1 cellular context compared by ENCODE assay signal in the genomic region with DNA sequence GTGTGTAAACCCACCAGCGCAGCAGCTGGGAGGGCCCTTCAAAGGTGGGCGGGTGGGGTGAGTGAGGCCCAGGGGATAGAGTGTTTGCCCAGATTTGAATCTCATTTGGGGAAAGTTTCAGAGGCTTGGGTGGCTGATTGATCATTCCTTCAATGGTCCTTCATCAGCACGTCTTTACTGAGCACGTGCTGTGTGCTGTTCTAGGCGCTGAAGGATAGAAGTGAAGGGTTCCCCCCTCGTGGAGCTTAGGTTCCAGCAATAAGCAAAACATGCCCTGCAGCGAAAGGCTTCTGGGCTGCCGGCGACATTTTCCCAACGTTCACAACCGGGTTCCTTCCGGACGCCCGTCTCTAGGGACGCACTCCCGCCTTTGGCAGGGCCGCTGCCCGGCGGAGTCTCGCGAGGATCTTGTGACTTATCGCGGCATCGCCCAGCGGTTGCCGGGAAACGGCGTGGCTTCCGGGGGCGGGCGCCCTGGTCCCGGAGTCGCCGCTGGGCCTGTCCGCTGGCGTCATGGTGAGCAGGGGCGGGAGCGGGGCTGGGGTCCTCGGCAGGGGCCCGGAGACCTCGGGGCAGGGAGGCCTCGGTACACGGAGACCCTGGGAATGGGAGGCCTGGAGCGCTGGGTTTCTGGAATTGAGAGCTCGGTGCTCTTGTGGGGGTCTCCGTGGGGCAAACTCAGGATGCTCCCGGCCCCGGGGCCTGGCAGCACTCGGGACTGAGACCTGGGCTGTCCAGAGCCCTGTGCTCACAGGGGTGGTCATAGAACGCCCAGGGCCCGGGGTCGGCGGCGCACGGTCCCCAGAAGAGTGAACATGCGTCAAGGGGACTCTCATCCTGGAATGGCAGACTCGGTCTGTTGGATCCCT.
TF ChIP-seq lines count a peak whose summit lies in the region.

No MANE protein-coding gene starts in this region.

TF ChIP-seq in HepG2, 621 proteins besides CTCF, POLR2A, EP300 and RAD21 (continued from another document and continues in another):
- TF ChIP-seq, protein P1, sequence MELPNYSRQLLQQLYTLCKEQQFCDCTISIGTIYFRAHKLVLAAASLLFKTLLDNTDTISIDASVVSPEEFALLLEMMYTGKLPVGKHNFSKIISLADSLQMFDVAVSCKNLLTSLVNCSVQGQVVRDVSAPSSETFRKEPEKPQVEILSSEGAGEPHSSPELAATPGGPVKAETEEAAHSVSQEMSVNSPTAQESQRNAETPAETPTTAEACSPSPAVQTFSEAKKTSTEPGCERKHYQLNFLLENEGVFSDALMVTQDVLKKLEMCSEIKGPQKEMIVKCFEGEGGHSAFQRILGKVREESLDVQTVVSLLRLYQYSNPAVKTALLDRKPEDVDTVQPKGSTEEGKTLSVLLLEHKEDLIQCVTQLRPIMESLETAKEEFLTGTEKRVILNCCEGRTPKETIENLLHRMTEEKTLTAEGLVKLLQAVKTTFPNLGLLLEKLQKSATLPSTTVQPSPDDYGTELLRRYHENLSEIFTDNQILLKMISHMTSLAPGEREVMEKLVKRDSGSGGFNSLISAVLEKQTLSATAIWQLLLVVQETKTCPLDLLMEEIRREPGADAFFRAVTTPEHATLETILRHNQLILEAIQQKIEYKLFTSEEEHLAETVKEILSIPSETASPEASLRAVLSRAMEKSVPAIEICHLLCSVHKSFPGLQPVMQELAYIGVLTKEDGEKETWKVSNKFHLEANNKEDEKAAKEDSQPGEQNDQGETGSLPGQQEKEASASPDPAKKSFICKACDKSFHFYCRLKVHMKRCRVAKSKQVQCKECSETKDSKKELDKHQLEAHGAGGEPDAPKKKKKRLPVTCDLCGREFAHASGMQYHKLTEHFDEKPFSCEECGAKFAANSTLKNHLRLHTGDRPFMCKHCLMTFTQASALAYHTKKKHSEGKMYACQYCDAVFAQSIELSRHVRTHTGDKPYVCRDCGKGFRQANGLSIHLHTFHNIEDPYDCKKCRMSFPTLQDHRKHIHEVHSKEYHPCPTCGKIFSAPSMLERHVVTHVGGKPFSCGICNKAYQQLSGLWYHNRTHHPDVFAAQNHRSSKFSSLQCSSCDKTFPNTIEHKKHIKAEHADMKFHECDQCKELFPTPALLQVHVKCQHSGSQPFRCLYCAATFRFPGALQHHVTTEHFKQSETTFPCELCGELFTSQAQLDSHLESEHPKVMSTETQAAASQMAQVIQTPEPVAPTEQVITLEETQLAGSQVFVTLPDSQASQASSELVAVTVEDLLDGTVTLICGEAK (IDR thresholded peaks at IDR 0.05), result no peak
- TF ChIP-seq, protein P1 (CRISPR knock-in tag; IDR thresholded peaks at IDR 0.05), result peak; percentile 55
- TF ChIP-seq ZNF737 (CRISPR knock-in tag; IDR thresholded peaks at IDR 0.05; ENCODE audit: borderline replicate concordance), result no peak
- TF ChIP-seq POLR2G (IDR thresholded peaks at IDR 0.05; ENCODE audit: low read depth, low read length), result peak; percentile 92
- TF ChIP-seq TAF15 (IDR thresholded peaks at IDR 0.05; ENCODE audit: low read depth, low read length, poor library complexity, severe bottlenecking), result peak; percentile 90
- peak; percentile 83 for TF ChIP-seq KMT2A (CRISPR knock-in tag; IDR thresholded peaks at IDR 0.05)
- peak; percentile 75; the same call in 1 of the 2 replicates for TF ChIP-seq NFKB2 (CRISPR knock-in tag; IDR thresholded peaks at IDR 0.05; ENCODE audit: borderline replicate concordance)
- no peak for TF ChIP-seq CBX2 (IDR thresholded peaks at IDR 0.05; ENCODE audit: low read depth, low read length)
- TF ChIP-seq CBX2 (CRISPR knock-in tag; IDR thresholded peaks at IDR 0.05; ENCODE audit: low read depth), result no peak
- peak; percentile 45; the same call in 1 of the 2 replicates for TF ChIP-seq SRF (IDR thresholded peaks at IDR 0.05; ENCODE audit: low read depth, low read length)
- TF ChIP-seq ELF4 (CRISPR knock-in tag; IDR thresholded peaks at IDR 0.05; ENCODE audit: borderline replicate concordance), result peak; percentile 81
- 0 out of 2 replicates have a peak, but pooled peaks have one; percentile 36 for TF ChIP-seq CHCHD3 (CRISPR knock-in tag; IDR thresholded peaks at IDR 0.05)
- TF ChIP-seq, protein P2, sequence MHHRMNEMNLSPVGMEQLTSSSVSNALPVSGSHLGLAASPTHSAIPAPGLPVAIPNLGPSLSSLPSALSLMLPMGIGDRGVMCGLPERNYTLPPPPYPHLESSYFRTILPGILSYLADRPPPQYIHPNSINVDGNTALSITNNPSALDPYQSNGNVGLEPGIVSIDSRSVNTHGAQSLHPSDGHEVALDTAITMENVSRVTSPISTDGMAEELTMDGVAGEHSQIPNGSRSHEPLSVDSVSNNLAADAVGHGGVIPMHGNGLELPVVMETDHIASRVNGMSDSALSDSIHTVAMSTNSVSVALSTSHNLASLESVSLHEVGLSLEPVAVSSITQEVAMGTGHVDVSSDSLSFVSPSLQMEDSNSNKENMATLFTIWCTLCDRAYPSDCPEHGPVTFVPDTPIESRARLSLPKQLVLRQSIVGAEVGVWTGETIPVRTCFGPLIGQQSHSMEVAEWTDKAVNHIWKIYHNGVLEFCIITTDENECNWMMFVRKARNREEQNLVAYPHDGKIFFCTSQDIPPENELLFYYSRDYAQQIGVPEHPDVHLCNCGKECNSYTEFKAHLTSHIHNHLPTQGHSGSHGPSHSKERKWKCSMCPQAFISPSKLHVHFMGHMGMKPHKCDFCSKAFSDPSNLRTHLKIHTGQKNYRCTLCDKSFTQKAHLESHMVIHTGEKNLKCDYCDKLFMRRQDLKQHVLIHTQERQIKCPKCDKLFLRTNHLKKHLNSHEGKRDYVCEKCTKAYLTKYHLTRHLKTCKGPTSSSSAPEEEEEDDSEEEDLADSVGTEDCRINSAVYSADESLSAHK (CRISPR knock-in tag; IDR thresholded peaks at IDR 0.05; ENCODE audit: borderline replicate concordance), result no peak
- TF ChIP-seq CCDC6 (CRISPR knock-in tag; IDR thresholded peaks at IDR 0.05), result no peak
- TF ChIP-seq, protein P3, sequence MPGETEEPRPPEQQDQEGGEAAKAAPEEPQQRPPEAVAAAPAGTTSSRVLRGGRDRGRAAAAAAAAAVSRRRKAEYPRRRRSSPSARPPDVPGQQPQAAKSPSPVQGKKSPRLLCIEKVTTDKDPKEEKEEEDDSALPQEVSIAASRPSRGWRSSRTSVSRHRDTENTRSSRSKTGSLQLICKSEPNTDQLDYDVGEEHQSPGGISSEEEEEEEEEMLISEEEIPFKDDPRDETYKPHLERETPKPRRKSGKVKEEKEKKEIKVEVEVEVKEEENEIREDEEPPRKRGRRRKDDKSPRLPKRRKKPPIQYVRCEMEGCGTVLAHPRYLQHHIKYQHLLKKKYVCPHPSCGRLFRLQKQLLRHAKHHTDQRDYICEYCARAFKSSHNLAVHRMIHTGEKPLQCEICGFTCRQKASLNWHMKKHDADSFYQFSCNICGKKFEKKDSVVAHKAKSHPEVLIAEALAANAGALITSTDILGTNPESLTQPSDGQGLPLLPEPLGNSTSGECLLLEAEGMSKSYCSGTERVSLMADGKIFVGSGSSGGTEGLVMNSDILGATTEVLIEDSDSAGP (CRISPR knock-in tag; IDR thresholded peaks at IDR 0.05; ENCODE audit: borderline replicate concordance), result peak; percentile 44
- 0 out of 2 replicates have a peak, but pooled peaks have one; percentile 22 for TF ChIP-seq CREBL2 (CRISPR knock-in tag; IDR thresholded peaks at IDR 0.05; ENCODE audit: borderline replicate concordance)
- TF ChIP-seq ZNF609 (CRISPR knock-in tag; IDR thresholded peaks at IDR 0.05; ENCODE audit: borderline replicate concordance), result 0 out of 2 replicates have a peak, but pooled peaks have one; percentile 73
- peak; percentile 83; the same call in 1 of the 2 replicates for TF ChIP-seq EEA1 (CRISPR knock-in tag; IDR thresholded peaks at IDR 0.05; ENCODE audit: borderline replicate concordance)
- TF ChIP-seq ISL2 (CRISPR knock-in tag; IDR thresholded peaks at IDR 0.05), result peak; percentile 49; the same call in 1 of the 2 replicates
- TF ChIP-seq RARG (CRISPR knock-in tag; IDR thresholded peaks at IDR 0.05; ENCODE audit: low read depth), result peak; percentile 68; the same call in 1 of the 2 replicates
- TF ChIP-seq SIN3B (IDR thresholded peaks at IDR 0.05; ENCODE audit: low read length), result peak; percentile 63; the same call in 1 of the 2 replicates
- no peak for TF ChIP-seq NFRKB (IDR thresholded peaks at IDR 0.05)
- peak; percentile 75; the same call in 1 of the 2 replicates for TF ChIP-seq ZNF230 (CRISPR knock-in tag; IDR thresholded peaks at IDR 0.05)
- peak; percentile 82 for TF ChIP-seq ZNF501 (CRISPR knock-in tag; IDR thresholded peaks at IDR 0.05)
- TF ChIP-seq, protein P4, sequence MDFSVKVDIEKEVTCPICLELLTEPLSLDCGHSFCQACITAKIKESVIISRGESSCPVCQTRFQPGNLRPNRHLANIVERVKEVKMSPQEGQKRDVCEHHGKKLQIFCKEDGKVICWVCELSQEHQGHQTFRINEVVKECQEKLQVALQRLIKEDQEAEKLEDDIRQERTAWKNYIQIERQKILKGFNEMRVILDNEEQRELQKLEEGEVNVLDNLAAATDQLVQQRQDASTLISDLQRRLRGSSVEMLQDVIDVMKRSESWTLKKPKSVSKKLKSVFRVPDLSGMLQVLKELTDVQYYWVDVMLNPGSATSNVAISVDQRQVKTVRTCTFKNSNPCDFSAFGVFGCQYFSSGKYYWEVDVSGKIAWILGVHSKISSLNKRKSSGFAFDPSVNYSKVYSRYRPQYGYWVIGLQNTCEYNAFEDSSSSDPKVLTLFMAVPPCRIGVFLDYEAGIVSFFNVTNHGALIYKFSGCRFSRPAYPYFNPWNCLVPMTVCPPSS (IDR thresholded peaks at IDR 0.05), result no peak
- TF ChIP-seq NPAS2 (CRISPR knock-in tag; IDR thresholded peaks at IDR 0.05; ENCODE audit: borderline replicate concordance), result no peak
- TF ChIP-seq FOXO1 (CRISPR knock-in tag; IDR thresholded peaks at IDR 0.05), result peak; percentile 55
- TF ChIP-seq, protein P5, sequence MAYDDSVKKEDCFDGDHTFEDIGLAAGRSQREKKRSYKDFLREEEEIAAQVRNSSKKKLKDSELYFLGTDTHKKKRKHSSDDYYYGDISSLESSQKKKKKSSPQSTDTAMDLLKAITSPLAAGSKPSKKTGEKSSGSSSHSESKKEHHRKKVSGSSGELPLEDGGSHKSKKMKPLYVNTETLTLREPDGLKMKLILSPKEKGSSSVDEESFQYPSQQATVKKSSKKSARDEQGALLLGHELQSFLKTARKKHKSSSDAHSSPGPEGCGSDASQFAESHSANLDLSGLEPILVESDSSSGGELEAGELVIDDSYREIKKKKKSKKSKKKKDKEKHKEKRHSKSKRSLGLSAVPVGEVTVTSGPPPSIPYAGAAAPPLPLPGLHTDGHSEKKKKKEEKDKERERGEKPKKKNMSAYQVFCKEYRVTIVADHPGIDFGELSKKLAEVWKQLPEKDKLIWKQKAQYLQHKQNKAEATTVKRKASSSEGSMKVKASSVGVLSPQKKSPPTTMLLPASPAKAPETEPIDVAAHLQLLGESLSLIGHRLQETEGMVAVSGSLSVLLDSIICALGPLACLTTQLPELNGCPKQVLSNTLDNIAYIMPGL (CRISPR knock-in tag; IDR thresholded peaks at IDR 0.05; ENCODE audit: borderline replicate concordance in 1 of 2, low read depth in 1 of 2), result peak; percentile 61 to 75; a peak in 2 of 4 replicates
- 0 out of 2 replicates have a peak, but pooled peaks have one; percentile 35 for TF ChIP-seq PAX8 (CRISPR knock-in tag; IDR thresholded peaks at IDR 0.05; ENCODE audit: borderline replicate concordance)
